17 cellular contexts compared by ENCODE assay signal in the genomic region with DNA sequence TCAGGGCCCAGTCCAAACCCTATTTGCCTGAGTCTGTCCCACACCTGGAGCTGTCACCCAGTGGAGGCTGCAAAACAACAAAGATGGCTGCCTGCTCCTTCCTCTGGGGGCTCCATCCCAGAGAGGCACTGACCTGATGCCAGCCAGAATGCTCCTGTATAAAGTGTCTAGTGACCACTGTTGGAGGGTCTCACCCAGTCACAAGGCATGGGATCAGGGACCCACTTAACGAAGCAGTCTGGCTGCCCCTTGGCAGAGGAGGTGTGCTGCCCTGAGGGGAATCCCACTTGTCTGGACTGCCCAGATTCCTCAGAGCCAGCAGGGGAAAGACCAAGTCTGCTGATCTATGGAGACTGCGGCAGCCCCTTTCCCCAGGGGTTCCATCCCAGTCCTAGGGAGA.
A peak's percentile ranks its signal among the peaks of the same experiment; 100 is the strongest.
DNase-seq lines count a peak whose midpoint lies in the region; ATAC-seq and TF ChIP-seq lines count a peak whose summit lies in the region.
"Had no signal": no experiment of that assay in that cellular context is flagged by ENCODE, and none has a peak within 500 bp of the region (broad histone marks: within the 10 kb centered on the region; RNA-seq: fewer than 3 reads in every experiment).

No MANE protein-coding gene starts in this region.

- ATAC-seq in DND-41 (ENCODE audit: insufficient read depth, low read depth) (peak; percentile 54), HG03354 (IDR thresholded peaks at IDR 0.05; ENCODE audit: poor library complexity, severe bottlenecking, unreplicated experiment) (no peak), aorta (ENCODE audit: low FRiP score) (no peak)
- ATAC-seq: CD8-positive, alpha-beta T cell; GM23338 had no signal

- H3K4me1 ChIP-seq in DND-41 (ENCODE audit: insufficient read depth, low read length) (peaks cover 24% of the 10 kb centered on the region), esophagus muscularis mucosa (no peaks in the 10 kb centered on the region), aorta (ENCODE audit: control insufficient read depth in 1 of 2, insufficient read depth in 2 of 2, low read length in 2 of 2) (no peaks in the 10 kb centered on the region)
- H3K4me1 ChIP-seq: Caco-2, HAP-1 had no signal

- WGBS in esophagus muscularis mucosa, result 67% methylated on average over 1 of the region's 2 CpGs
- 88 to 93% methylated on average over 2 of the region's 2 CpGs for WGBS in aorta, 2 donors

- TF ChIP-seq CTCF in DND-41 (IDR thresholded peaks at IDR 0.05; ENCODE audit: borderline replicate concordance, extremely low read depth, low read length, poor library complexity, severe bottlenecking) (no peak), esophagus muscularis mucosa (IDR thresholded peaks at IDR 0.05) (no peak)

- H3K27ac ChIP-seq in DND-41 (ENCODE audit: low read length) (peak overlapping the region; percentile 74), KOPT-K1 (ENCODE audit: low read depth, low read length, poor library complexity, severe bottlenecking) (peak overlapping the region; percentile 80), esophagus muscularis mucosa (replicated peaks in 1 of 4) (no peak overlapping the region), aorta (ENCODE audit: low read depth in 1 of 2, low read length in 2 of 2) (no peak overlapping the region)
- H3K27ac ChIP-seq: C4-2B had no signal

- H3K9ac ChIP-seq in DND-41 (ENCODE audit: low read depth, low read length), result no peak overlapping the region

- TF ChIP-seq POLR2A in esophagus muscularis mucosa (IDR thresholded peaks at IDR 0.05; ENCODE audit: low read depth), result no peak

- no peak for TF ChIP-seq EP300 in esophagus muscularis mucosa (IDR thresholded peaks at IDR 0.05)

- intact Hi-C loops in esophagus muscularis mucosa (cut with DNase I), result no loop called here
- intact Hi-C loops in aorta (cut with DNase I), result no loop called here

- peaks cover 32% of the 10 kb centered on the region for H3K79me2 ChIP-seq in DND-41 (ENCODE audit: insufficient read depth, low read length)

- no peaks in the 10 kb centered on the region for H4K20me1 ChIP-seq in DND-41 (ENCODE audit: insufficient read depth, low read length)

- no peak for DNase-seq in DND-41
- DNase-seq in esophagus muscularis mucosa (ENCODE audit: extremely low spot score), result peak; percentile 77
- DNase-seq in aorta, result no peak
- DNase-seq in pons (ENCODE audit: low spot score), result no peak
- DNase-seq: Caco-2; CD4-positive, CD25-positive, alpha-beta regulatory T cell; CD8-positive, alpha-beta T cell; DMS153; EL; GDM1; HFFc6 had no signal

- H3K27me3 ChIP-seq in DND-41 (ENCODE audit: insufficient read depth, low read length, poor library complexity) (no peaks in the 10 kb centered on the region), esophagus muscularis mucosa (peaks cover 0 to 13% (median 0%) of the 10 kb centered on the region in 4 donors), aorta (ENCODE audit: control insufficient read depth in 1 of 2, insufficient read depth in 2 of 2, low read length in 1 of 2) (no peaks in the 10 kb centered on the region)

- H3K4me3 ChIP-seq in DND-41 (ENCODE audit: low read depth in 1 of 2, low read length in 2 of 2), result no peak overlapping the region
- no peak overlapping the region for H3K4me3 ChIP-seq in esophagus muscularis mucosa
- H3K4me3 ChIP-seq in aorta (ENCODE audit: low read length in 2 of 2), result no peak overlapping the region
- H3K4me3 ChIP-seq: GM12878, GM23338, HAP-1 had no signal

- H3K9me3 ChIP-seq in DND-41 (ENCODE audit: insufficient read depth, low read length, severe bottlenecking) (peaks cover 3% of the 10 kb centered on the region), KOPT-K1 (ENCODE audit: insufficient read depth, low read length, poor library complexity, severe bottlenecking) (peaks cover 44% of the 10 kb centered on the region), esophagus muscularis mucosa (peaks cover 0 to 10% (median 6%) of the 10 kb centered on the region in 4 donors), aorta (ENCODE audit: control insufficient read depth, low read length) (peaks cover 4% of the 10 kb centered on the region)
- H3K9me3 ChIP-seq: Caco-2, HAP-1 had no signal

- H3K36me3 ChIP-seq in DND-41 (ENCODE audit: insufficient read depth, low read length), result peaks cover 57% of the 10 kb centered on the region
- peaks cover 79% of the 10 kb centered on the region for H3K36me3 ChIP-seq in KOPT-K1 (ENCODE audit: insufficient read depth, low read length)
- H3K36me3 ChIP-seq in esophagus muscularis mucosa, result no peaks in the 10 kb centered on the region
- H3K36me3 ChIP-seq in aorta (ENCODE audit: control insufficient read depth in 1 of 2, insufficient read depth in 2 of 2, low read length in 1 of 2), result no peaks in the 10 kb centered on the region
- H3K36me3 ChIP-seq: HAP-1 had no signal

- no peak overlapping the region for H2AFZ ChIP-seq in DND-41 (ENCODE audit: low read depth, low read length)
- H2AFZ ChIP-seq: GM23338 had no signal

- H3K4me2 ChIP-seq in DND-41 (ENCODE audit: insufficient read depth, low read length), result no peak overlapping the region
- H3K4me2 ChIP-seq: GM23338 had no signal

Comparison
In these comparisons a context has a peak if more than half of its experiments do, and no peak if none do; other contexts are left out.
1. H3K27ac ChIP-seq: peak in DND-41 (single experiment) and KOPT-K1 (single experiment); none in esophagus muscularis mucosa (0 of 4) and aorta (0 of 2).